In genomic region chr2:86392873-86393272, GRCh38 we compare ENCODE assay signal across 15 cellular contexts. TPM values are rescaled to one million over a fixed set of nuclear protein-coding genes. Genes with fewer than 3 reads are reported as not detected.
A peak's percentile ranks its signal among the peaks of the same experiment; 100 is the strongest.
DNase-seq lines count a peak whose midpoint lies in the region; ATAC-seq, FAIRE-seq and TF ChIP-seq lines count a peak whose summit lies in the region.
"Had no signal": no experiment of that assay in that cellular context is flagged by ENCODE, and none has a peak within 500 bp of the region (broad histone marks: within the 10 kb centered on the region; RNA-seq: fewer than 3 reads in every experiment).

No MANE protein-coding gene starts in this region.

- intact Hi-C loops in left ventricle myocardium superior (cut with micrococcal nuclease) = no loop called here
- intact Hi-C loops in esophagus squamous epithelium (cut with DNase I) = no loop called here

- peak; percentile 66 for ATAC-seq in left ventricle myocardium superior
- ATAC-seq: K562 had no signal

- no peak overlapping the region for H3K9ac ChIP-seq in smooth muscle cell (ENCODE audit: low read depth)

- H4K20me1 ChIP-seq in smooth muscle cell (ENCODE audit: low read depth) = no peaks in the 10 kb centered on the region

- no peak for TF ChIP-seq POLR2A in esophagus squamous epithelium (IDR thresholded peaks at IDR 0.05)

- H3K27me3 ChIP-seq in smooth muscle cell (ENCODE audit: low read depth) (no peaks in the 10 kb centered on the region), esophagus squamous epithelium (no peaks in the 10 kb centered on the region)

- TF ChIP-seq CTCF in smooth muscle cell (IDR thresholded peaks at IDR 0.05; ENCODE audit: borderline replicate concordance, insufficient read depth, poor library complexity, severe bottlenecking) (no peak), esophagus squamous epithelium (IDR thresholded peaks at IDR 0.05) (no peak)

- no peaks in the 10 kb centered on the region for H3K36me3 ChIP-seq in smooth muscle cell (ENCODE audit: low read depth)
- no peaks in the 10 kb centered on the region for H3K36me3 ChIP-seq in esophagus squamous epithelium
- H3K36me3 ChIP-seq: HAP-1 had no signal

- no peaks in the 10 kb centered on the region for H3F3A ChIP-seq in smooth muscle cell (ENCODE audit: low read depth)

- 39% methylated on average over 5 of the region's 5 CpGs for WGBS in smooth muscle cell (ENCODE audit: low lambda C conversion rate)
- WGBS in esophagus squamous epithelium, 2 donors = 86 to 88% methylated on average over 5 of the region's 5 CpGs

- no peaks in the 10 kb centered on the region for H3K79me2 ChIP-seq in smooth muscle cell (ENCODE audit: low read depth)

- H3K4me1 ChIP-seq in smooth muscle cell (ENCODE audit: low read depth) (no peaks in the 10 kb centered on the region), esophagus squamous epithelium (peaks cover 0 to 12% (median 4%) of the 10 kb centered on the region in 3 donors)

- DNase-seq in H4 (ENCODE audit: low spot score) (peak; percentile 37), amniotic epithelial cell (ENCODE audit: low read depth) (peak; percentile 40), left ventricle myocardium superior (peak; percentile 53), smooth muscle cell (lab: John Stamatoyannopoulos, UW; ENCODE audit: unreplicated experiment) (no peak), NCI-H345 treated with DMSO at 0.1 percent for 48 hours (lab: John Stamatoyannopoulos, UW; ENCODE audit: unreplicated experiment) (no peak), esophagus squamous epithelium (lab: John Stamatoyannopoulos, UW) (no peak), HTR-8/SVneo (ENCODE audit: insufficient read length, low spot score) (no peak)
- DNase-seq: CD4-positive, alpha-beta memory T cell; MV-4-11; NCI-H1417; NCI-H187 treated with DMSO at 0.1 percent for 48 hours; NCI-H446 treated with DMSO at 0.1 percent for 48 hours; NCI-H748 treated with DMSO at 0.1 percent for 48 hours had no signal

- no peak overlapping the region for H2AFZ ChIP-seq in smooth muscle cell (ENCODE audit: low read depth)

- no peak overlapping the region for H3K4me3 ChIP-seq in smooth muscle cell
- no peak overlapping the region for H3K4me3 ChIP-seq in esophagus squamous epithelium
- H3K4me3 ChIP-seq: HAP-1, K562 had no signal

- peak overlapping the region; percentile 8 for H3K27ac ChIP-seq in smooth muscle cell (ENCODE audit: low read depth)
- H3K27ac ChIP-seq in esophagus squamous epithelium = peak overlapping the region in 1 of 4 donors; percentile 3

- no peak for FAIRE-seq in HTR-8/SVneo (lab: Jason Lieb, UNC)
- FAIRE-seq: K562 had no signal

- H3K4me2 ChIP-seq in smooth muscle cell = no peak overlapping the region

- H3K9me3 ChIP-seq in smooth muscle cell (replicated peaks; ENCODE audit: low read depth) = no peaks in the 10 kb centered on the region
- no peaks in the 10 kb centered on the region for H3K9me3 ChIP-seq in esophagus squamous epithelium
- H3K9me3 ChIP-seq: HAP-1 had no signal

RNA-seq across cellular contexts. Expression of gene KDM3A, which starts 48.3 kb away (rescaled TPM):
- total RNA-seq in H4 (2014; rRNA removed; shearing (Covaris generic)) = 8.3 and 10.8 TPM in 2 replicates
- total RNA-seq in left ventricle myocardium superior (35.6 TPM), smooth muscle cell (57.5 and 71.9 TPM in 2 replicates), esophagus squamous epithelium (10 to 100 TPM; 22.0 to 60.7 (median 23.9) TPM)
- 19.6 and 24.6 TPM in 2 replicates for polyA plus RNA-seq in smooth muscle cell

RNA-seq across cellular contexts. Expression of gene REEP1, which starts 55.4 kb away (rescaled TPM):
- total RNA-seq in H4 (2014; rRNA removed; shearing (Covaris generic)) = 1.6 and 1.8 TPM in 2 replicates
- total RNA-seq in left ventricle myocardium superior (21.3 TPM), smooth muscle cell (0.13 TPM in 1 of 2 replicates, not detected in the other), esophagus squamous epithelium (10 to 100 TPM in 1 of 4 donors, 1 to 10 TPM in 2, under 1 TPM in 1; 0.83 to 10.3 (median 2.0) TPM)
- not detected in 2 replicates for polyA plus RNA-seq in smooth muscle cell
- polyA plus RNA-seq: CD4-positive, alpha-beta memory T cell had no signal

Comparison
In these comparisons a context has a peak if more than half of its experiments do, and no peak if none do; other contexts are left out.
1. DNase-seq: peak in H4 (single experiment), amniotic epithelial cell (single experiment) and left ventricle myocardium superior (single experiment); none in smooth muscle cell (single experiment), NCI-H345 treated with DMSO at 0.1 percent for 48 hours (single experiment), esophagus squamous epithelium (single experiment) and HTR-8/SVneo (single experiment).